ENCODE assay signal across 14 cellular contexts in the genomic region with DNA sequence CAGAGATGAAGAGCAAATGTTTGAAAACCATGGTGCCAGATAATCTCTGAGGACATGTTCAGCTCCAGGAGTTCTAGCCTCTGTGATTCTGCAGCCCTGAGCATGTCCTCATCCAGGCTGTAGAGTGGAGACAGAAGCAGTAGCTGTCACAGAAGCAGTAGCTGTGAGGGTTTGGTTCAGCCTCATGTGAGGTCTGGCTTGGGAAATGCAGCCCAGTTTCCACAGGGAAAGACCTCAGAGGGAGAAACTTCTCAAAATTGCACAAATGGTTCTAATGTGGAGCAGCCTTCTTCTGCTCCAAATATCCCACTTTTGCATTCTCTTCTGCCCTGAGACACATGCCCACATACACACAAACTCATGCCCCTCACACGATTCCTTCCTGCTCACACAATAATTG. TPM values are rescaled to one million over a fixed set of nuclear protein-coding genes. Genes with fewer than 3 reads are reported as not detected.
DNase-seq lines count a peak whose midpoint lies in the region; ATAC-seq, FAIRE-seq and TF ChIP-seq lines count a peak whose summit lies in the region.
"Had no signal": no experiment of that assay in that cellular context is flagged by ENCODE, and none has a peak within 500 bp of the region (broad histone marks: within the 10 kb centered on the region; RNA-seq: fewer than 3 reads in every experiment).

No MANE protein-coding gene starts in this region.

- peak; percentile 35 for DNase-seq in AG10803 (ENCODE audit: low read depth)
- no peak for DNase-seq in adipocyte (ENCODE audit: low read depth)
- DNase-seq in D721Med (ENCODE audit: insufficient read length, low spot score) = no peak
- no peak for DNase-seq in DMS153 (lab: John Stamatoyannopoulos, UW)
- DNase-seq: NCI-H1417 treated with DMSO at 0.1 percent for 48 hours, T-helper 2 cell had no signal

- FAIRE-seq in D721Med (lab: Jason Lieb, UNC) = no peak
- FAIRE-seq: GM18507 had no signal

- ATAC-seq in gastroesophageal sphincter = no peak
- ATAC-seq in HG03354 (IDR thresholded peaks at IDR 0.05; ENCODE audit: poor library complexity, severe bottlenecking, unreplicated experiment) = no peak
- no peak for ATAC-seq in GM21576 (IDR thresholded peaks at IDR 0.05; ENCODE audit: unreplicated experiment)

- TF ChIP-seq POLR2A in gastroesophageal sphincter (IDR thresholded peaks at IDR 0.05) = no peak

- H3K9ac ChIP-seq in adipocyte (ENCODE audit: low read length) = peak overlapping the region; percentile 57
- H3K9ac ChIP-seq in rectal smooth muscle tissue (ENCODE audit: low read length) = no peak overlapping the region

- H3K4me3 ChIP-seq in AG10803 (ENCODE audit: low read length) = no peak overlapping the region
- no peak overlapping the region for H3K4me3 ChIP-seq in adipocyte (ENCODE audit: low read length)
- H3K4me3 ChIP-seq in gastroesophageal sphincter = no peak overlapping the region
- no peak overlapping the region for H3K4me3 ChIP-seq in rectal smooth muscle tissue (ENCODE audit: low read length)

- TF ChIP-seq CTCF in AG10803 (conservative IDR thresholded peaks at IDR 0.05; ENCODE audit: low read length) (no peak), gastroesophageal sphincter (IDR thresholded peaks at IDR 0.05) (no peak), D721Med (IDR thresholded peaks at IDR 0.05; ENCODE audit: insufficient read depth, missing control alignments) (no peak)

- H3K27ac ChIP-seq in gastroesophageal sphincter (peak overlapping the region; percentile 61 to 94 (median 84)), rectal smooth muscle tissue (ENCODE audit: low read depth, low read length) (peak overlapping the region; percentile 86)

- WGBS in gastroesophageal sphincter (ENCODE audit: low coverage in 1 of 2), 2 donors = 20% methylated on average over 1 of the region's 1 CpG; no CpG with 5 or more reads in 1 of the 2 donors

- H3K9me3 ChIP-seq in adipocyte (ENCODE audit: control insufficient read depth, low read length) (no peaks in the 10 kb centered on the region), gastroesophageal sphincter (no peaks in the 10 kb centered on the region)

- H3K4me1 ChIP-seq in adipocyte (ENCODE audit: control insufficient read depth, insufficient read depth, low read length) (peaks cover 47% of the 10 kb centered on the region), gastroesophageal sphincter (peaks cover 5 to 46% (median 22%) of the 10 kb centered on the region in 3 donors), rectal smooth muscle tissue (ENCODE audit: control insufficient read depth, insufficient read depth, low read length) (peaks cover 34% of the 10 kb centered on the region)

- no peak for TF ChIP-seq EP300 in gastroesophageal sphincter (IDR thresholded peaks at IDR 0.05)

- H3K27me3 ChIP-seq in adipocyte (replicated peaks; ENCODE audit: control insufficient read depth, insufficient read depth, low read length) = no peaks in the 10 kb centered on the region
- no peaks in the 10 kb centered on the region for H3K27me3 ChIP-seq in gastroesophageal sphincter
- no peaks in the 10 kb centered on the region for H3K27me3 ChIP-seq in rectal smooth muscle tissue (ENCODE audit: control insufficient read depth, insufficient read depth, low read length)

- H3K36me3 ChIP-seq in adipocyte (ENCODE audit: control insufficient read depth, insufficient read depth, low read length, severe bottlenecking) (peaks cover 74% of the 10 kb centered on the region), gastroesophageal sphincter (peaks cover 0 to 60% of the 10 kb centered on the region in 2 donors), rectal smooth muscle tissue (ENCODE audit: control insufficient read depth, insufficient read depth, low read length) (peaks cover 2% of the 10 kb centered on the region)

RNA-seq across cellular contexts. Expression of gene DBX1, which starts 48.4 kb away (rescaled TPM):
- total RNA-seq in gastroesophageal sphincter = not detected
- total RNA-seq: activated CD8-positive, alpha-beta memory T cell treated with anti-CD3 and anti-CD28 coated beads for 36 hours; Daoy; esophagus mucosa had no signal
